26 cellular contexts compared by ENCODE assay signal in the genomic region with DNA sequence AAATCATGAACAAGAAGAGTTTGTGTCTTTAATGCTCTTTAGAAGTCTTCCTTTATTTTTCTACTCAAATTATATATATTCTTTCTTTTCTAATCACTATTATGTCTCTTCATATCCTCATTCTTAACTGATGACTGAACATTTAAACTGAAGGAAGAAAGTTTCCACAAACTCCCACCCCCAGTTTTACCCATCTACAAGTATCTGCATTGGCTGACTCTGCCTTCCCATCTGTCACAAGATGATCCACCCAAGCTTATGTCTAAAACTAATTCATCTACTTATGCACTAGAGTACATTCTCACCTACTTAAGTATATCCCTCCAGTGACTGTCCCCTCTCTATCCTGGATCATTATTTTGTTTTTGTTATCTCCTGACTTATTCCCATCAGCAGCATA.
"Had no signal": no experiment of that assay in that cellular context is flagged by ENCODE, and none has a peak within 500 bp of the region (broad histone marks: within the 10 kb centered on the region; RNA-seq: fewer than 3 reads in every experiment).

No MANE protein-coding gene starts in this region.

- FAIRE-seq: bronchial epithelial cell, endometrium, pancreas had no signal

- H3K27ac Mint-ChIP-seq: activated B cell treated with CpG ODN at 0.5 μM for 24 hours; activated CD4-positive, alpha-beta T cell treated with anti-CD3 and anti-CD28 coated beads for 36 hours; activated naive CD4-positive, alpha-beta T cell treated with anti-CD3 and anti-CD28 coated beads, Interleukin-2, amount 50 U/mL, for 72 hours; activated T-cell treated with anti-CD3 and anti-CD28 coated beads, Interleukin-2, amount 50 U/mL, for 24 hours; activated T-helper 17 cell treated with anti-CD3 and anti-CD28 coated beads, Interleukin-2, amount 50 U/mL, for 72 hours; nephron; stimulated activated effector memory CD8-positive, alpha-beta T cell treated with anti-CD3 and anti-CD28 coated beads, Interleukin-12 subunit alpha, Interleukin-12 subunit beta, amount 100 ng/mL, for 72 hours; stimulated activated naive CD8-positive, alpha-beta T cell treated with anti-CD3 and anti-CD28 coated beads, Interleukin-15, amount 100 ng/mL, for 72 hours had no signal

- H3K36me3 ChIP-seq: adrenal gland, ascending aorta, neutrophil, pancreas, right atrium auricular region, tibial nerve had no signal

- H3K36me3 Mint-ChIP-seq: activated naive CD4-positive, alpha-beta T cell treated with anti-CD3 and anti-CD28 coated beads, Interleukin-2, amount 50 U/mL, for 72 hours; stimulated activated effector memory CD8-positive, alpha-beta T cell treated with anti-CD3 and anti-CD28 coated beads, Interleukin-12 subunit alpha, Interleukin-12 subunit beta, amount 100 ng/mL, for 72 hours had no signal

- DNase-seq: activated B cell treated with CpG ODN at 0.5 μM for 24 hours; activated CD4-positive, alpha-beta T cell treated with anti-CD3 and anti-CD28 coated beads for 36 hours; activated CD4-positive, alpha-beta T cell treated with anti-CD3 and anti-CD28 coated beads, Interleukin-2, amount 50 U/mL, for 4 hours; activated CD8-positive, alpha-beta memory T cell treated with anti-CD3 and anti-CD28 coated beads for 24 hours; activated CD8-positive, alpha-beta memory T cell treated with anti-CD3 and anti-CD28 coated beads, Interleukin-2, amount 50 U/mL, for 4 hours; activated T-cell treated with anti-CD3 and anti-CD28 coated beads, Interleukin-2, amount 50 U/mL, for 24 hours; adrenal gland; cortex of kidney; left ventricle myocardium superior; mammary epithelial cell; midbrain; pancreas; psoas muscle; stimulated activated CD4-positive, alpha-beta T cell treated with anti-CD3 and anti-CD28 coated beads, Interleukin-2, amount 100 ng/mL, for 24 hours; stimulated activated naive CD8-positive, alpha-beta T cell treated with anti-CD3 and anti-CD28 coated beads, Interleukin-15, amount 100 ng/mL, for 72 hours; T-helper 9 cell had no signal

- H3K4me3 Mint-ChIP-seq: activated B cell treated with CpG ODN at 0.5 μM for 24 hours; activated CD4-positive, alpha-beta T cell treated with anti-CD3 and anti-CD28 coated beads for 36 hours; activated T-cell treated with anti-CD3 and anti-CD28 coated beads, Interleukin-2, amount 50 U/mL, for 24 hours; activated T-helper 17 cell treated with anti-CD3 and anti-CD28 coated beads, Interleukin-2, amount 50 U/mL, for 72 hours; nephron; stimulated activated effector memory CD8-positive, alpha-beta T cell treated with anti-CD3 and anti-CD28 coated beads, Interleukin-12 subunit alpha, Interleukin-12 subunit beta, amount 100 ng/mL, for 72 hours; stimulated activated naive CD8-positive, alpha-beta T cell treated with anti-CD3 and anti-CD28 coated beads, Interleukin-15, amount 100 ng/mL, for 72 hours had no signal

- H3K27me3 ChIP-seq: adrenal gland, ascending aorta, neutrophil, pancreas, right atrium auricular region, tibial nerve had no signal

- ATAC-seq: activated CD4-positive, alpha-beta T cell treated with anti-CD3 and anti-CD28 coated beads for 36 hours; activated naive CD4-positive, alpha-beta T cell treated with anti-CD3 and anti-CD28 coated beads, Interleukin-2, amount 50 U/mL, for 72 hours; activated T-helper 17 cell treated with anti-CD3 and anti-CD28 coated beads, Interleukin-2, amount 50 U/mL, for 72 hours; left ventricle myocardium superior; pancreas; psoas muscle; stimulated activated effector memory CD8-positive, alpha-beta T cell treated with anti-CD3 and anti-CD28 coated beads, Interleukin-12 subunit alpha, Interleukin-12 subunit beta, amount 100 ng/mL, for 72 hours; stimulated activated naive CD8-positive, alpha-beta T cell treated with anti-CD3 and anti-CD28 coated beads, Interleukin-15, amount 100 ng/mL, for 72 hours had no signal

- H3K27me3 Mint-ChIP-seq: activated B cell treated with CpG ODN at 0.5 μM for 24 hours; activated CD4-positive, alpha-beta T cell treated with anti-CD3 and anti-CD28 coated beads for 36 hours; activated T-cell treated with anti-CD3 and anti-CD28 coated beads, Interleukin-2, amount 50 U/mL, for 24 hours; activated T-helper 17 cell treated with anti-CD3 and anti-CD28 coated beads, Interleukin-2, amount 50 U/mL, for 72 hours; stimulated activated naive CD8-positive, alpha-beta T cell treated with anti-CD3 and anti-CD28 coated beads, Interleukin-15, amount 100 ng/mL, for 72 hours had no signal

- H3K4me1 Mint-ChIP-seq: activated B cell treated with CpG ODN at 0.5 μM for 24 hours; activated CD4-positive, alpha-beta T cell treated with anti-CD3 and anti-CD28 coated beads for 36 hours; activated T-helper 17 cell treated with anti-CD3 and anti-CD28 coated beads, Interleukin-2, amount 50 U/mL, for 72 hours; nephron; stimulated activated effector memory CD8-positive, alpha-beta T cell treated with anti-CD3 and anti-CD28 coated beads, Interleukin-12 subunit alpha, Interleukin-12 subunit beta, amount 100 ng/mL, for 72 hours; stimulated activated naive CD8-positive, alpha-beta T cell treated with anti-CD3 and anti-CD28 coated beads, Interleukin-15, amount 100 ng/mL, for 72 hours had no signal

- H3K4me3 ChIP-seq: adrenal gland, ascending aorta, pancreas, psoas muscle, right atrium auricular region, tibial nerve had no signal

- H3K27ac ChIP-seq: adrenal gland, ascending aorta, neutrophil, pancreas, psoas muscle, right atrium auricular region, tibial nerve had no signal

- H3K9me3 Mint-ChIP-seq: activated B cell treated with CpG ODN at 0.5 μM for 24 hours; activated T-cell treated with anti-CD3 and anti-CD28 coated beads, Interleukin-2, amount 50 U/mL, for 24 hours had no signal
